Comparison of ENCODE assay signal across 1 cellular context in the genomic region with DNA sequence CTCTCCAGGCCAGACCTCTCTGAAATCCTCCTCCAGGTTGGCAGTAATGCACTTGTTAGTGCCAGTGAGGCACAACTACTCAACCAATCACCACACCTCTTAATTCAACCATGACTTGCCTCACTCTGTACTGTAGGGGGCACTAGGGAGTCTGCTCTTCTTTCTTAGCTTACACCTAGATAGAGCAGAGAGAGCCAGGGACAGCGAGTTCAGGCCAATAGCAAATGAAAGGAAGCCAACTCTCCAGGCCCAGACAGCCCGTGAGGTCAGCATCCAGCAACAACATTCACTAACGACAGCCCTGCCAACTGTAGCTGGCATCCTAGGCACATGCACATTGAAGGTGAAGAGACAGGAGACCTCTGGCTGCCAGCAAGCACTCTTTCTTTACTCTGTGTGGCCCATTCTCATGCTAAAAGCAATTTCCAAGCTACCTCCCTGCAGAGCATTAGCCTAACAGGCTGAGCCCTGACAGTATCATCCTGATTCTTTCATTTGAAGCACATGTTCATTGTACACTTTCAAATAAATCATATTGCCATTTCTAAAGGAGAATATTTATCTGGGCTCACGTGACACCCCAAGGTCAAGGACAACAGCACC.
TF ChIP-seq lines count a peak whose summit lies in the region.

No MANE protein-coding gene starts in this region.

TF ChIP-seq in H1, 55 proteins besides CTCF, POLR2A, EP300 and RAD21 (continued from another document):
- TF ChIP-seq FOSL1 (IDR thresholded peaks at IDR 0.05; ENCODE audit: insufficient read depth, low read depth, low read length), result no peak
